In the genomic region with DNA sequence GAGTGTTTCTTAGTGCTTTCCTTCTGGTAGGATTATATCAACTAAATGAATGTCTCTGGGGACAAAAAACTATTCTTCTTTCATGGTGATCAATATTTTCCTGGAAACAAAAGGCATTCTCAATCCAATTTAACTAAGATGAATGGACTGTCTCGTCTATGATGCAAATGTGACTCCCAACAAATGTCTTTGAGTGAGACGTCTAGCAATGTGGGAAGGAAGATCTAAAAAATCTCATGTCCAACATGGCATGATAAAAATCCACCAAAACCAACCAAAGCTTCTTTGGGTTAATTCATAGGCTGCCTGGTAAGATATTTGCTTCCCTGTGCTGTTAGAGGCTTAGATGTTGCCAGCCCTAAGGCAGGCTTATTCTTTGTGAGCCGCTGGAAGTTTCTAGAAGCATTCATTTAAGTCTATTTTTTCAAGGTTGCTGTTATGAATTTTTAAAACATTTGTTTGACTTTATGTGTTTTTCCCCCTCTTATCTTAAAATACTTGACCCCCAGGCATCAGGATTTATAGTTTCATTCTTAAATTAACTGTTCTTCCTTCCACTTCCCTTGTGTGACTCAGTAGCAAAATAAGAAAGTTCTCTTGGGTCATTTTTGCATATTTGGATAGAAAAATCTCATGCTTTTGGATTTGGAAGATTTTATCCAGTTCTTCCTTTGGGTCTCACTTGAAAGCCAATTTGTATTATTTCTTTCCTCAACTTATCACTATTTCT, we compare ENCODE assay signal across 13 cellular contexts.
"Had no signal": no experiment of that assay in that cellular context is flagged by ENCODE, and none has a peak within 500 bp of the region (broad histone marks: within the 10 kb centered on the region; RNA-seq: fewer than 3 reads in every experiment).

No MANE protein-coding gene starts in this region.

- H3K27ac ChIP-seq: foreskin keratinocyte, hepatocyte, lower lobe of right lung, psoas muscle, sigmoid colon, stomach had no signal

- DNase-seq: activated naive CD4-positive, alpha-beta T cell treated with anti-CD3 and anti-CD28 coated beads, Interleukin-2, amount 50 U/mL, for 16 hours; dorsolateral prefrontal cortex; foreskin keratinocyte; lower lobe of right lung; naive thymus-derived CD8-positive, alpha-beta T cell; nucleus accumbens; psoas muscle; sigmoid colon; stimulated activated CD4-positive, alpha-beta T cell treated with anti-CD3 and anti-CD28 coated beads, Interleukin-4, amount 100 ng/mL, for 4 hours; stomach; thyroid gland had no signal

- H3K9me3 ChIP-seq: esophagus muscularis mucosa, lower lobe of right lung, psoas muscle, sigmoid colon, stomach, thyroid gland had no signal

- H3K4me2 ChIP-seq: hepatocyte had no signal

- H2AFZ ChIP-seq: hepatocyte had no signal

- H3K4me1 ChIP-seq: foreskin keratinocyte, lower lobe of right lung, sigmoid colon had no signal

- H3K79me2 ChIP-seq: hepatocyte had no signal

- H3K36me3 ChIP-seq: thyroid gland had no signal

- H3K27me3 ChIP-seq: esophagus muscularis mucosa, foreskin keratinocyte, hepatocyte, sigmoid colon, stomach, thyroid gland had no signal

- H3K4me3 ChIP-seq: dorsolateral prefrontal cortex, esophagus muscularis mucosa, hepatocyte, lower lobe of right lung, psoas muscle, sigmoid colon, stomach, thyroid gland had no signal
